8 cellular contexts compared by ENCODE assay signal in genomic region chr4:25161599-25161960, GRCh38. TPM values are rescaled to one million over a fixed set of nuclear protein-coding genes. Genes with fewer than 3 reads are reported as not detected.
DNase-seq lines count a peak whose midpoint lies in the region; ATAC-seq and TF ChIP-seq lines count a peak whose summit lies in the region.

No MANE protein-coding gene starts in this region.

- no peaks in the 10 kb centered on the region for H3K9me3 Mint-ChIP-seq in stimulated activated memory B cell treated with anti-CD40 and anti-IgM and Interleukin-4, amounts not matched to agents 10 μg/mL and 1 μg/mL and 100 μg/mL, for 72 hours

- peaks cover 12% of the 10 kb centered on the region for H3K36me3 Mint-ChIP-seq in T-helper 17 cell (ENCODE audit: low read depth)
- peaks cover 29% of the 10 kb centered on the region for H3K36me3 Mint-ChIP-seq in stimulated activated memory B cell treated with anti-CD40 and anti-IgM and Interleukin-4, amounts not matched to agents 10 μg/mL and 1 μg/mL and 100 μg/mL, for 72 hours

- H3K9me3 ChIP-seq in T-helper 17 cell (ENCODE audit: control insufficient read depth, low read length, poor library complexity, severe bottlenecking), result no peaks in the 10 kb centered on the region

- DNase-seq in NCI-H82 (lab: John Stamatoyannopoulos, UW) (peak; percentile 2), NCI-H82 treated with DMSO at 0.1 percent for 48 hours (lab: John Stamatoyannopoulos, UW; ENCODE audit: unreplicated experiment) (no peak), T-helper 17 cell (no peak), glomerular visceral epithelial cell (ENCODE audit: extremely low spot score) (peak; percentile 15), NK-92 (lab: John Stamatoyannopoulos, UW; ENCODE audit: unreplicated experiment) (no peak), omental fat pad (ENCODE audit: low spot score) (no peak), ecto neural progenitor cell (ENCODE audit: low spot score) (no peak)

- no peak for TF ChIP-seq CTCF in omental fat pad (IDR thresholded peaks at IDR 0.05)

- peak overlapping the region; percentile 99 for H3K27ac Mint-ChIP-seq in T-helper 17 cell
- peak overlapping the region; percentile 98 for H3K27ac Mint-ChIP-seq in stimulated activated memory B cell treated with anti-CD40 and anti-IgM and Interleukin-4, amounts not matched to agents 10 μg/mL and 1 μg/mL and 100 μg/mL, for 72 hours

- H3K27me3 Mint-ChIP-seq in T-helper 17 cell, result no peaks in the 10 kb centered on the region
- H3K27me3 Mint-ChIP-seq in stimulated activated memory B cell treated with anti-CD40 and anti-IgM and Interleukin-4, amounts not matched to agents 10 μg/mL and 1 μg/mL and 100 μg/mL, for 72 hours, result no peaks in the 10 kb centered on the region

- ATAC-seq in T-helper 17 cell (no peak), omental fat pad (ENCODE audit: low FRiP score) (no peak)
- ATAC-seq in stimulated activated memory B cell treated with anti-CD40 and anti-IgM and Interleukin-4, amounts not matched to agents 10 μg/mL and 1 μg/mL and 100 μg/mL, for 72 hours, result no peak

- peaks cover 42% of the 10 kb centered on the region for H3K4me1 Mint-ChIP-seq in T-helper 17 cell
- H3K4me1 Mint-ChIP-seq in stimulated activated memory B cell treated with anti-CD40 and anti-IgM and Interleukin-4, amounts not matched to agents 10 μg/mL and 1 μg/mL and 100 μg/mL, for 72 hours, result peaks cover 44% of the 10 kb centered on the region

- peak overlapping the region; percentile 98 for H3K4me3 Mint-ChIP-seq in T-helper 17 cell
- peak overlapping the region; percentile 84 for H3K4me3 Mint-ChIP-seq in stimulated activated memory B cell treated with anti-CD40 and anti-IgM and Interleukin-4, amounts not matched to agents 10 μg/mL and 1 μg/mL and 100 μg/mL, for 72 hours

RNA-seq across cellular contexts. Expression of gene SEPSECS, which starts 1.3 kb away (rescaled TPM):
- total RNA-seq in T-helper 17 cell (10 to 100 TPM; 15.9 to 21.2 TPM), omental fat pad (1 to 10 TPM; 4.7 to 7.7 (median 6.8) TPM)

Comparison
In these comparisons a context has a peak if more than half of its experiments do, and no peak if none do; other contexts are left out.
1. DNase-seq: peak in NCI-H82 (single experiment) and glomerular visceral epithelial cell (single experiment); none in NCI-H82 treated with DMSO at 0.1 percent for 48 hours (single experiment), T-helper 17 cell (0 of 3), NK-92 (single experiment), omental fat pad (single experiment) and ecto neural progenitor cell (single experiment).